34 cellular contexts compared by ENCODE assay signal in the genomic region with DNA sequence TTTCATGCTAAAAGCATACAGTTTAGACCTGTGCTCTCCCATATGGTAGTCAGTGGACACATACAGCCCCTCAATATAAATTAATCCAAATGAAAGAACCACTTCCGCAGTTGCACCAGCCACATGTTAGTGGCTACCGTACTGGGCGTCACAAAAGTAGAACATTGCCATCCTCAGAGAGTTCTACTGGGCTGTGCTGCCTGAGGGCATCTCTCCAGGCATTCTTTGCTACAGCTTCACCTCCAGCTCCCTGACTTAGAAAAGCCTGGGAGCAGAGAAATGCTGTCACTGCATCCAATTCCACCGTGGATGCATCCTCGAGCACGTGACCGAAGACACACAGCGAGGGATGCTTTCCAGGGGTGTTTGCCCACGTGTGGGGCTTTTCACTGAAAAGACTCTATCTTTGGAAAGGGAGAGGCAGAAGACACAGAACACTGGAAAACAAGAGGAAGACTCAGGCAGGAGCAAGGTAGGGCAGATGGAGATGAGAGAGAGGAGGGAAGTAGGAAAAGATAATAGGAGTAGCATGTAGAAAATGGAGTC.
DNase-seq lines count a peak whose midpoint lies in the region; ATAC-seq, FAIRE-seq and TF ChIP-seq lines count a peak whose summit lies in the region.
"Had no signal": no experiment of that assay in that cellular context is flagged by ENCODE, and none has a peak within 500 bp of the region (broad histone marks: within the 10 kb centered on the region; RNA-seq: fewer than 3 reads in every experiment).

No MANE protein-coding gene starts in this region.

- H3K4me2 ChIP-seq in H1 (ENCODE audit: insufficient read depth in 1 of 2, low read depth in 2 of 2, low read length in 2 of 2) = no peak overlapping the region
- H3K4me2 ChIP-seq: SK-N-SH had no signal

- H2AFZ ChIP-seq in H1 (ENCODE audit: low read length) = no peak overlapping the region

- H3K27ac ChIP-seq in CD8-positive, alpha-beta memory T cell (ENCODE audit: low read depth, low read length) = no peak overlapping the region
- no peak overlapping the region for H3K27ac ChIP-seq in H1 (ENCODE audit: low read depth, low read length)
- H3K27ac ChIP-seq: pancreas, thoracic aorta had no signal

- H4K5ac ChIP-seq in H1 (ENCODE audit: insufficient read length, low read depth, low read length) = no peak overlapping the region

- TF ChIP-seq RAD21 in H1 (IDR thresholded peaks at IDR 0.05 in 1 of 2, conservative IDR thresholded peaks at IDR 0.05 in 1 of 2; ENCODE audit: low read depth in 2 of 2, low read length in 2 of 2) = no peak

- H2BK12ac ChIP-seq in H1 (ENCODE audit: low read depth, low read length) = 0 out of 2 replicates have a peak overlapping the region, but pooled peaks have one; percentile 27

- H2AK5ac ChIP-seq in H1 (ENCODE audit: low read depth, low read length) = no peak overlapping the region

- H3K4me3 Mint-ChIP-seq in CD8-positive, alpha-beta memory T cell = peak overlapping the region in 5 of 7 donors; percentile 30 to 90 (median 57)
- H3K4me3 Mint-ChIP-seq in natural killer cell treated with Interleukin-12 subunit alpha and Interleukin-12 subunit beta and Interleukin-15 and Interleukin-18, amount 100 ng/mL, for 72 hours = peak overlapping the region; percentile 51
- H3K4me3 Mint-ChIP-seq: activated naive CD4-positive, alpha-beta T cell treated with anti-CD3 and anti-CD28 coated beads, Interleukin-2, amount 50 U/mL, for 24 hours; neural crest cell; stimulated activated naive CD8-positive, alpha-beta T cell treated with anti-CD3 and anti-CD28 coated beads, Interleukin-15, Interleukin-2, amounts not matched to agents 100 ng/mL and 50 ng/mL, for 24 hours; T-helper 1 cell treated with Interleukin-12 subunit alpha and Interleukin-12 subunit beta and Interleukin-4 antibody, amounts not matched to agents 30 μg/mL and 1 μg/mL, for 36 hours had no signal

- no peak overlapping the region for H3K23ac ChIP-seq in H1 (ENCODE audit: insufficient read length)

- no peak overlapping the region for H3K14ac ChIP-seq in H1 (ENCODE audit: insufficient read length)

- peaks cover 0 to 1% (median 0%) of the 10 kb centered on the region in 5 donors for H3K9me3 Mint-ChIP-seq in CD8-positive, alpha-beta memory T cell
- H3K9me3 Mint-ChIP-seq in natural killer cell treated with Interleukin-12 subunit alpha and Interleukin-12 subunit beta and Interleukin-15 and Interleukin-18, amount 100 ng/mL, for 72 hours = no peaks in the 10 kb centered on the region
- H3K9me3 Mint-ChIP-seq: activated naive CD4-positive, alpha-beta T cell treated with anti-CD3 and anti-CD28 coated beads, Interleukin-2, amount 50 U/mL, for 24 hours; activated T-helper 2 cell treated with anti-CD3 and anti-CD28 coated beads, Interferon-gamma antibody, Interleukin-2, Interleukin-4, amounts not matched to agents 10 μg/mL and 5 μg/mL and 100 μg/mL, durations not matched to agents 14 hours and 24 hours and 36 hours; neural crest cell; stimulated activated naive CD8-positive, alpha-beta T cell treated with anti-CD3 and anti-CD28 coated beads, Interleukin-15, Interleukin-2, amounts not matched to agents 100 ng/mL and 50 ng/mL, for 24 hours; T-helper 1 cell treated with Interleukin-12 subunit alpha and Interleukin-12 subunit beta and Interleukin-4 antibody, amounts not matched to agents 30 μg/mL and 1 μg/mL, for 36 hours had no signal

- H3K9me3 ChIP-seq in CD8-positive, alpha-beta memory T cell (ENCODE audit: low read length) = no peaks in the 10 kb centered on the region
- no peaks in the 10 kb centered on the region for H3K9me3 ChIP-seq in H1 (ENCODE audit: insufficient read depth in 2 of 2, low read depth in 1 of 2, low read length in 1 of 2)
- H3K9me3 ChIP-seq: BE2C, gastrocnemius medialis, left lung, mucosa of descending colon, pancreas, SK-N-SH, thoracic aorta had no signal

- H3K9ac ChIP-seq in H1 (replicated peaks in 1 of 4; ENCODE audit: extremely low read depth in 1 of 4, low read depth in 3 of 4, low read length in 3 of 4) = no peak overlapping the region
- H3K9ac ChIP-seq: SK-N-SH had no signal

- H4K20me1 ChIP-seq in H1 (replicated peaks in 1 of 2; ENCODE audit: control insufficient read depth in 1 of 2, insufficient read depth in 2 of 2, low read length in 2 of 2) = no peaks in the 10 kb centered on the region

- POLR2A ChIA-PET in CD8-positive, alpha-beta memory T cell (lab: Charles Lee) = no interaction called here
- POLR2A ChIA-PET in H1 (lab: Charles Lee; ENCODE audit: partially characterized antibody) = no interaction called here

- TF ChIP-seq CTCF in AG10803 (conservative IDR thresholded peaks at IDR 0.05; ENCODE audit: low read length) (no peak), H1 (IDR thresholded peaks at IDR 0.05; ENCODE audit: control extremely low read depth in 1 of 3, insufficient read depth in 1 of 3, low read depth in 1 of 3, low read length in 3 of 3) (no peak)

- peaks cover 42% of the 10 kb centered on the region for H3K4me1 ChIP-seq in CD8-positive, alpha-beta memory T cell (ENCODE audit: insufficient read depth, low read length)
- H3K4me1 ChIP-seq in H1 (replicated peaks in 1 of 4; ENCODE audit: control insufficient read depth in 3 of 4, insufficient read depth in 4 of 4, low read length in 3 of 4) = peaks cover 0 to 4% (median 0%) of the 10 kb centered on the region in 4 experiments; a peak in 2 of 7 replicates
- H3K4me1 ChIP-seq: BE2C, pancreas had no signal

- H3K79me1 ChIP-seq in H1 (ENCODE audit: low read depth, low read length) = no peaks in the 10 kb centered on the region

- no peak overlapping the region for H2BK15ac ChIP-seq in H1 (ENCODE audit: low read length)

- ATAC-seq in natural killer cell treated with Interleukin-12 subunit alpha and Interleukin-12 subunit beta and Interleukin-15 and Interleukin-18, amount 100 ng/mL, for 72 hours = no peak
- no peak for ATAC-seq in GM21825 (IDR thresholded peaks at IDR 0.05; ENCODE audit: unreplicated experiment)
- ATAC-seq in HG03135 (IDR thresholded peaks at IDR 0.05; ENCODE audit: unreplicated experiment) = no peak
- ATAC-seq: gastrocnemius medialis, left lung, mucosa of descending colon, pancreas, Right ventricle myocardium inferior had no signal

- H2BK20ac ChIP-seq in H1 (ENCODE audit: low read length) = no peak overlapping the region

- H3K27me3 ChIP-seq in CD8-positive, alpha-beta memory T cell (ENCODE audit: insufficient read depth, low read length, poor library complexity, severe bottlenecking) = no peaks in the 10 kb centered on the region
- H3K27me3 ChIP-seq in H1 (replicated peaks in 1 of 4; ENCODE audit: control insufficient read depth in 3 of 4, extremely low read depth in 1 of 4, insufficient read depth in 3 of 4, low read length in 3 of 4) = no peaks in the 10 kb centered on the region
- H3K27me3 ChIP-seq: BE2C, gastrocnemius medialis, left lung, pancreas had no signal

- no peak overlapping the region for H3K56ac ChIP-seq in H1 (replicated peaks; ENCODE audit: insufficient read length, low read depth, low read length)

- CTCF ChIA-PET in CD8-positive, alpha-beta memory T cell (lab: Charles Lee) = no interaction called here
- CTCF ChIA-PET in H1 (lab: Charles Lee; ENCODE audit: partially characterized antibody) = no interaction called here

- H2BK5ac ChIP-seq in H1 (ENCODE audit: low read depth, low read length) = no peak overlapping the region

- TF ChIP-seq POLR2A in H1 (IDR thresholded peaks at IDR 0.05; ENCODE audit: control extremely low read depth in 1 of 2, low read depth in 2 of 2, low read length in 2 of 2) = no peak

- H3K27me3 Mint-ChIP-seq in CD8-positive, alpha-beta memory T cell = peaks cover 0 to 7% of the 10 kb centered on the region in 2 donors
- H3K27me3 Mint-ChIP-seq in natural killer cell treated with Interleukin-12 subunit alpha and Interleukin-12 subunit beta and Interleukin-15 and Interleukin-18, amount 100 ng/mL, for 72 hours = no peaks in the 10 kb centered on the region
- H3K27me3 Mint-ChIP-seq: stimulated activated naive CD8-positive, alpha-beta T cell treated with anti-CD3 and anti-CD28 coated beads, Interleukin-15, Interleukin-2, amounts not matched to agents 100 ng/mL and 50 ng/mL, for 24 hours had no signal

- no peak overlapping the region for H2BK120ac ChIP-seq in H1 (replicated peaks; ENCODE audit: low read depth, low read length)

- no peak for FAIRE-seq in H1 (lab: Jason Lieb, UNC)
- FAIRE-seq: endothelial cell of umbilical vein, pancreas, TTC549 had no signal

- no peak overlapping the region for H4K8ac ChIP-seq in H1 (ENCODE audit: extremely low read depth, insufficient read depth, low read length)

- peak overlapping the region in 7 of 8 donors; percentile 75 to 99 (median 97) for H3K27ac Mint-ChIP-seq in CD8-positive, alpha-beta memory T cell
- H3K27ac Mint-ChIP-seq in natural killer cell treated with Interleukin-12 subunit alpha and Interleukin-12 subunit beta and Interleukin-15 and Interleukin-18, amount 100 ng/mL, for 72 hours = peak overlapping the region; percentile 64 to 79
- H3K27ac Mint-ChIP-seq: activated naive CD4-positive, alpha-beta T cell treated with anti-CD3 and anti-CD28 coated beads, Interleukin-2, amount 50 U/mL, for 24 hours; activated T-helper 2 cell treated with anti-CD3 and anti-CD28 coated beads, Interferon-gamma antibody, Interleukin-2, Interleukin-4, amounts not matched to agents 10 μg/mL and 5 μg/mL and 100 μg/mL, durations not matched to agents 14 hours and 24 hours and 36 hours; stimulated activated naive CD8-positive, alpha-beta T cell treated with anti-CD3 and anti-CD28 coated beads, Interleukin-15, Interleukin-2, amounts not matched to agents 100 ng/mL and 50 ng/mL, for 24 hours; T-helper 1 cell treated with Interleukin-12 subunit alpha and Interleukin-12 subunit beta and Interleukin-4 antibody, amounts not matched to agents 30 μg/mL and 1 μg/mL, for 36 hours had no signal

- TF ChIP-seq EP300 in H1 (IDR thresholded peaks at IDR 0.05; ENCODE audit: borderline replicate concordance in 1 of 2, low read depth in 2 of 2, low read length in 2 of 2) = no peak

- no peak overlapping the region for H4K91ac ChIP-seq in H1 (replicated peaks; ENCODE audit: insufficient read length, low read length)

- H3K4me1 Mint-ChIP-seq in CD8-positive, alpha-beta memory T cell = peaks cover 52 to 58% (median 57%) of the 10 kb centered on the region in 3 donors
- H3K4me1 Mint-ChIP-seq in natural killer cell treated with Interleukin-12 subunit alpha and Interleukin-12 subunit beta and Interleukin-15 and Interleukin-18, amount 100 ng/mL, for 72 hours (ENCODE audit: low read depth in 2 of 2) = peaks cover 58 to 64% of the 10 kb centered on the region in 2 donors

- H3K36me3 Mint-ChIP-seq in CD8-positive, alpha-beta memory T cell = peaks cover 0 to 2% (median 0%) of the 10 kb centered on the region in 3 donors
- no peaks in the 10 kb centered on the region for H3K36me3 Mint-ChIP-seq in natural killer cell treated with Interleukin-12 subunit alpha and Interleukin-12 subunit beta and Interleukin-15 and Interleukin-18, amount 100 ng/mL, for 72 hours
- H3K36me3 Mint-ChIP-seq: activated naive CD4-positive, alpha-beta T cell treated with anti-CD3 and anti-CD28 coated beads, Interleukin-2, amount 50 U/mL, for 24 hours had no signal

- H3K23me2 ChIP-seq in H1 (ENCODE audit: low read depth, low read length) = no peaks in the 10 kb centered on the region

- 93% methylated on average over 9 of the region's 9 CpGs; no CpG with 5 or more reads in 1 of the 2 experiments for WGBS in H1 (ENCODE audit: extremely low coverage in 1 of 2, insufficient coverage in 1 of 2, insufficient read length in 1 of 2, insufficient replicate concordance in 2 of 2, low coverage in 1 of 2, low lambda C conversion rate in 2 of 2, missing lambda C conversion rate in 1 of 2), 2 experiments

- no peaks in the 10 kb centered on the region for H3K36me3 ChIP-seq in CD8-positive, alpha-beta memory T cell (ENCODE audit: insufficient read depth, low read length)
- H3K36me3 ChIP-seq in H1 (ENCODE audit: control insufficient read depth in 2 of 4, insufficient read depth in 4 of 4, low read length in 3 of 4) = no peaks in the 10 kb centered on the region
- H3K36me3 ChIP-seq: BE2C, gastrocnemius medialis, left lung, pancreas, thoracic aorta had no signal

- H3K4me3 ChIP-seq in AG10803 (ENCODE audit: low read length) (no peak overlapping the region), H1 (ENCODE audit: extremely low read depth in 1 of 4, insufficient read depth in 2 of 4, low read depth in 3 of 4, low read length in 4 of 4) (no peak overlapping the region)
- H3K4me3 ChIP-seq in CD8-positive, alpha-beta memory T cell (ENCODE audit: low read length) = no peak overlapping the region
- H3K4me3 ChIP-seq: gastrocnemius medialis, left lung, mucosa of descending colon, pancreas, thoracic aorta had no signal

- H3K18ac ChIP-seq in H1 (ENCODE audit: extremely low read depth, low read length) = no peak overlapping the region

- DNase-seq in AG10803 (ENCODE audit: low read depth) (peak; percentile 23), H1 (ENCODE audit: low read depth in 1 of 2, low spot score in 2 of 2) (no peak), glomerular visceral epithelial cell (ENCODE audit: extremely low spot score) (no peak), DMS153 treated with DMSO at 0.1 percent for 48 hours (lab: John Stamatoyannopoulos, UW; ENCODE audit: unreplicated experiment) (no peak)
- no peak for DNase-seq in CD8-positive, alpha-beta memory T cell
- DNase-seq in natural killer cell treated with Interleukin-12 subunit alpha and Interleukin-12 subunit beta and Interleukin-15 and Interleukin-18, amount 100 ng/mL, for 72 hours (ENCODE audit: low spot score) = no peak
- DNase-seq: activated CD4-positive, alpha-beta T cell treated with anti-CD3 and anti-CD28 coated beads, Interleukin-2, amount 50 U/mL, for 48 hours; activated CD4-positive, CD25-positive, alpha-beta regulatory T cell treated with anti-CD3 and anti-CD28 coated beads, Interleukin-2, amount 50 U/mL, for 72 hours; BE2C; DMS153; gastrocnemius medialis; GDM1; hypothalamus; left lung; mucosa of descending colon; MV-4-11; NCI-H146; NCI-H226; NCI-H526 treated with DMSO at 0.1 percent for 48 hours; pancreas; retina; SK-N-SH; stimulated activated CD4-positive, alpha-beta T cell treated with anti-CD3 and anti-CD28 coated beads, Interleukin-2, amount 100 ng/mL, for 24 hours had no signal

- H3K79me2 ChIP-seq in H1 (ENCODE audit: control insufficient read depth in 1 of 2, insufficient read depth in 2 of 2, low read length in 2 of 2) = no peaks in the 10 kb centered on the region

- H3K4ac ChIP-seq in H1 (replicated peaks; ENCODE audit: insufficient read length, low read depth, low read length) = no peak overlapping the region
